In the genomic region with DNA sequence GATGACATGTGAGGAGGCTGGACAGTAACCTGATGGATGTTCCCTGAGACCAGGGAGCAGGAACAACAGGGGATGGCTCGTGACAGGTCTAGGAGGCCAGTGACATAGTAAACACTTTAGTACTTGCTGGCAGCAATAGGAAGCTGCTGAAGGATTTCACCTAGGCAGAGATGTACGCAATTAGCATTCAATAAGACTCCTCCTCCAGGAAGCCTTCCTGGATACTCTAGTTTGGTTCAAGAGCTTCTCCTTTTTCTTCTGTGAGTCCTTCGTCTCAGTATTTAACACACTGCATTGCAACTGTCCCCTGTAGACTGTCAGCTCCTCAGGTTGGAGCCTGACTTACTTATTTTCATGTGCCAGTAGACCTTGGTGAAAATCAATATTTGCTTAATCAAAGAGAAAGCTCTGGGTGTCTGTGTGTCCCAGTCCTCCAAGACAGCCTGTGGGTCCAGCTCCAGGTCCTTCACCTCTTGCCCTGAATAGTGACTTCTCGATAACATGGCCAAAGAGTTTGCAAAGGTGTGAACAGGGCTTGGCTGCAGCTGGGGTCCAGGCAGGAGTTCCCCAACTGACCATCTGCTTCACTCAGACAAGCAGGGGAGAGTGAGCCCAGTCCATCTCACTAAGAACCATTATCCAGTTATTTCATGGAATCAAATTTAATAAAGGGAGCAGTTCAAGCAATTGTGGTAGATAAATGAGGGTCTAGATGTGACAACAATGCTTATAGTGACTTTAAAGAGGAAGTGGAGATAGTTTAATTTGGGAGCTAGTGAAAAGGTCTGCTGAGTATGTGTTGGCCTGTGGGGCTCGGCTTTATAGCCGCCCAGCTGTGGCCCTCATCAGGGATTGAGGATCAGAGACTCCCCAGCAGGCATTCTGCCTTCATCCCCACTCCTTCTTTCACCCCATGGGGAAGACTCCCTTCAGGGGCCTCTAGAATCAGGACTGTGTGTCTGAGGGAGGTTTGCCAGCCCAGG, we compare ENCODE assay signal across 19 cellular contexts. TPM values are rescaled to one million over a fixed set of nuclear protein-coding genes. Genes with fewer than 3 reads are reported as not detected.
DNase-seq lines count a peak whose midpoint lies in the region; ATAC-seq and TF ChIP-seq lines count a peak whose summit lies in the region.
"Had no signal": no experiment of that assay in that cellular context is flagged by ENCODE, and none has a peak within 500 bp of the region (broad histone marks: within the 10 kb centered on the region; RNA-seq: fewer than 3 reads in every experiment).

No MANE protein-coding gene starts in this region.

- H3K27me3 Mint-ChIP-seq in activated CD4-positive, alpha-beta T cell treated with anti-CD3 and anti-CD28 coated beads, Interleukin-2, amount 10 ng/mL, durations not matched to agents 7 days and 5 days, result no peaks in the 10 kb centered on the region
- H3K27me3 Mint-ChIP-seq in activated T-helper 17 cell treated with anti-CD3 and anti-CD28 coated beads, Interleukin-2, amount 50 U/mL, for 72 hours, result no peaks in the 10 kb centered on the region

- no peaks in the 10 kb centered on the region for H4K20me1 ChIP-seq in IMR-90 (ENCODE audit: insufficient read depth, low read length)

- peaks cover 56% of the 10 kb centered on the region for H3K4me1 Mint-ChIP-seq in activated CD4-positive, alpha-beta T cell treated with anti-CD3 and anti-CD28 coated beads, Interleukin-2, amount 10 ng/mL, durations not matched to agents 7 days and 5 days
- peaks cover 59% of the 10 kb centered on the region for H3K4me1 Mint-ChIP-seq in activated T-helper 17 cell treated with anti-CD3 and anti-CD28 coated beads, Interleukin-2, amount 50 U/mL, for 72 hours

- H2BK5ac ChIP-seq in IMR-90 (ENCODE audit: low read depth, low read length, poor library complexity, severe bottlenecking), result peak overlapping the region; percentile 91

- BruUV-seq in IMR-90 (replicated peaks; lab: Mats Ljungman, UMichigan), result no TSS peak

- no peak overlapping the region for H3K9ac ChIP-seq in IMR-90 (ENCODE audit: low read depth, low read length)
- no peak overlapping the region for H3K9ac ChIP-seq in skeletal muscle tissue (ENCODE audit: low read depth in 1 of 3, low read length in 3 of 3)

- no peak overlapping the region for H2AK9ac ChIP-seq in IMR-90 (replicated peaks; ENCODE audit: low read depth, low read length, poor library complexity)

- no peak overlapping the region for H3K23ac ChIP-seq in IMR-90 (ENCODE audit: low read depth, low read length)

- POLR2A ChIA-PET in activated CD4-positive, alpha-beta T cell treated with anti-CD3 and anti-CD28 coated beads, Interleukin-2, amount 10 ng/mL, durations not matched to agents 7 days and 5 days (lab: Charles Lee), result no interaction called here
- POLR2A ChIA-PET in IMR-90 (lab: Charles Lee; ENCODE audit: unreplicated experiment), result no interaction called here

- H3K27ac ChIP-seq in IMR-90 (ENCODE audit: insufficient read depth, low read length) (no peak overlapping the region), skeletal muscle tissue (ENCODE audit: low read depth, low read length) (peak overlapping the region; percentile 76), dorsolateral prefrontal cortex (peak overlapping the region in 2 of 59 donors; percentile 82 to 86)
- H3K27ac ChIP-seq: RWPE1 had no signal

- no peaks in the 10 kb centered on the region for H3K79me1 ChIP-seq in IMR-90 (ENCODE audit: low read depth in 1 of 2, low read length in 2 of 2)

- H3K36me3 ChIP-seq in IMR-90 (ENCODE audit: control insufficient read depth, insufficient read depth, low read length) (no peaks in the 10 kb centered on the region), skeletal muscle tissue (ENCODE audit: control insufficient read depth in 3 of 3, insufficient read depth in 3 of 3, low read length in 3 of 3) (no peaks in the 10 kb centered on the region)
- H3K36me3 ChIP-seq: thoracic aorta had no signal

- H3K9me3 ChIP-seq in IMR-90 (ENCODE audit: control insufficient read depth, insufficient read depth, low read length), result no peaks in the 10 kb centered on the region
- no peaks in the 10 kb centered on the region for H3K9me3 ChIP-seq in skeletal muscle tissue (ENCODE audit: control insufficient read depth in 3 of 3, low read length in 3 of 3)
- H3K9me3 ChIP-seq: thoracic aorta had no signal

- H3K9me3 Mint-ChIP-seq in activated CD4-positive, alpha-beta T cell treated with anti-CD3 and anti-CD28 coated beads, Interleukin-2, amount 10 ng/mL, durations not matched to agents 7 days and 5 days, result no peaks in the 10 kb centered on the region
- no peaks in the 10 kb centered on the region for H3K9me3 Mint-ChIP-seq in activated T-helper 17 cell treated with anti-CD3 and anti-CD28 coated beads, Interleukin-2, amount 50 U/mL, for 72 hours
- H3K9me3 Mint-ChIP-seq: activated naive CD4-positive, alpha-beta T cell treated with anti-CD3 and anti-CD28 coated beads, Interleukin-2, amount 50 U/mL, for 72 hours had no signal

- no peak overlapping the region for H3K56ac ChIP-seq in IMR-90 (ENCODE audit: extremely low read depth, insufficient read depth, low read length)

- peak overlapping the region; percentile 99; the same call in 1 of the 2 replicates for H3K4ac ChIP-seq in IMR-90 (ENCODE audit: low read depth, low read length)

- no peak for DNase-seq in activated CD4-positive, alpha-beta T cell treated with anti-CD3 and anti-CD28 coated beads, Interleukin-2, amount 10 ng/mL, durations not matched to agents 7 days and 5 days
- no peak for DNase-seq in activated CD4-positive, alpha-beta T cell treated with anti-CD3 and anti-CD28 coated beads, Interleukin-2, amount 50 U/mL, for 1 hour
- no peak for DNase-seq in IMR-90
- DNase-seq in activated effector memory CD4-positive, alpha-beta T cell treated with Interleukin-2 at 50 U/mL for 16 hours, result no peak
- no peak for DNase-seq in NCI-H510A treated with DMSO at 0.1 percent for 48 hours (lab: John Stamatoyannopoulos, UW)
- DNase-seq in dorsolateral prefrontal cortex, result no peak
- DNase-seq: MM.1S, NCI-H2029 treated with DMSO at 0.1 percent for 48 hours, T-helper 9 cell had no signal

- no peak for TF ChIP-seq CTCF in IMR-90 (conservative IDR thresholded peaks at IDR 0.05; ENCODE audit: low read depth, low read length)
- no peak for TF ChIP-seq CTCF in dorsolateral prefrontal cortex (IDR thresholded peaks at IDR 0.05 in 54 of 56, conservative IDR thresholded peaks at IDR 0.05 in 2 of 56; ENCODE audit: low read depth in 1 of 56, partially characterized antibody in 56 of 56)

- intact Hi-C loops in IMR-90 (cut with micrococcal nuclease) (no loop called here), dorsolateral prefrontal cortex (cut with DNase I) (loop anchor here in 1 of 2 donors (5.0 to 10.0 kb wide), 2 partner anchors 191 to 356 kb away; partner anchors contain the start of gene ERCC6)

- peak overlapping the region in 1 of 2 experiments; percentile 89; a peak in 1 of 4 replicates for H4K8ac ChIP-seq in IMR-90 (ENCODE audit: low read depth in 2 of 2, low read length in 2 of 2)

- H2BK20ac ChIP-seq in IMR-90 (ENCODE audit: low read depth, low read length), result peak overlapping the region; percentile 97

- H3K14ac ChIP-seq in IMR-90 (replicated peaks; ENCODE audit: low read depth, low read length), result no peak overlapping the region; the same call in 1 of the 2 replicates

- ATAC-seq in IMR-90 (ENCODE audit: low read depth), result no peak
- no peak for ATAC-seq in activated T-helper 17 cell treated with anti-CD3 and anti-CD28 coated beads, Interleukin-2, amount 50 U/mL, for 72 hours (replicated peaks)

- WGBS in IMR-90 (ENCODE audit: extremely low coverage in 2 of 2, insufficient read length in 1 of 2), 2 experiments, result 94% methylated on average over 3 of the region's 6 CpGs; no CpG with 5 or more reads in 1 of the 2 experiments

- peak overlapping the region; percentile 97 for H2BK120ac ChIP-seq in IMR-90 (ENCODE audit: low read depth, low read length)

- H3K4me1 ChIP-seq in IMR-90 (ENCODE audit: control insufficient read depth, insufficient read depth, low read length), result peaks cover 14% of the 10 kb centered on the region
- H3K4me1 ChIP-seq in skeletal muscle tissue (ENCODE audit: control insufficient read depth in 3 of 3, insufficient read depth in 3 of 3, low read length in 3 of 3), result peaks cover 19 to 27% (median 25%) of the 10 kb centered on the region in 3 donors

- peaks cover 25% of the 10 kb centered on the region for H3K9me1 ChIP-seq in IMR-90 (ENCODE audit: insufficient read depth, low read length)

- CTCF ChIA-PET in activated CD4-positive, alpha-beta T cell treated with anti-CD3 and anti-CD28 coated beads, Interleukin-2, amount 10 ng/mL, durations not matched to agents 7 days and 5 days (lab: Charles Lee), result interaction anchor here (0.6 to 1.2 kb wide), 2 partner anchors 11 to 240 kb away, joined by 3 read pairs; no protein-coding TSS in a partner anchor
- CTCF ChIA-PET in IMR-90 (lab: Yijun Ruan, JAX), result interaction anchor here (1.1 kb wide), 1 partner anchor 169 kb away, joined by 4 read pairs; no protein-coding TSS in a partner anchor

- H4K5ac ChIP-seq in IMR-90 (ENCODE audit: low read depth, low read length), result no peak overlapping the region

- TF ChIP-seq RAD21 in IMR-90 (IDR thresholded peaks at IDR 0.05; ENCODE audit: low read length), result no peak

- peak overlapping the region; percentile 95 for H4K91ac ChIP-seq in IMR-90 (ENCODE audit: insufficient read depth, low read depth, low read length)

- H3K4me3 ChIP-seq in IMR-90 (ENCODE audit: insufficient read depth, low read depth, low read length) (no peak overlapping the region), skeletal muscle tissue (ENCODE audit: low read length in 3 of 3) (no peak overlapping the region), dorsolateral prefrontal cortex (no peak overlapping the region)
- H3K4me3 ChIP-seq: thoracic aorta had no signal

- H3K27me3 ChIP-seq in IMR-90 (ENCODE audit: control insufficient read depth, insufficient read depth, low read length), result no peaks in the 10 kb centered on the region
- no peaks in the 10 kb centered on the region for H3K27me3 ChIP-seq in skeletal muscle tissue (ENCODE audit: control insufficient read depth in 3 of 3, insufficient read depth in 3 of 3, low read length in 3 of 3)
- no peaks in the 10 kb centered on the region for H3K27me3 ChIP-seq in dorsolateral prefrontal cortex

- H2BK15ac ChIP-seq in IMR-90 (ENCODE audit: low read depth, low read length), result peak overlapping the region; percentile 87; the same call in 2 of the 3 replicates

- H3K4me3 Mint-ChIP-seq in activated CD4-positive, alpha-beta T cell treated with anti-CD3 and anti-CD28 coated beads, Interleukin-2, amount 10 ng/mL, durations not matched to agents 7 days and 5 days, result no peak overlapping the region
- peak overlapping the region; percentile 82 for H3K4me3 Mint-ChIP-seq in activated T-helper 17 cell treated with anti-CD3 and anti-CD28 coated beads, Interleukin-2, amount 50 U/mL, for 72 hours

- no peak overlapping the region for H2AFZ ChIP-seq in IMR-90 (replicated peaks; ENCODE audit: low read length, poor library complexity)

- in situ Hi-C loops in IMR-90 (cut with MboI; ENCODE audit: low sequenced_read_pairs), result no loop called here

- TF ChIP-seq POLR2A in IMR-90 (IDR thresholded peaks at IDR 0.05; ENCODE audit: low read depth, low read length), result no peak; the same call in 1 of the 2 replicates

- no peak overlapping the region for H3K4me2 ChIP-seq in IMR-90 (ENCODE audit: low read depth, low read length)

- H2AK5ac ChIP-seq in IMR-90 (ENCODE audit: low read depth, low read length), result peak overlapping the region; percentile 80

- H3K18ac ChIP-seq in IMR-90 (ENCODE audit: low read depth, low read length), result no peak overlapping the region; the same call in 1 of the 2 replicates

- dilution Hi-C loops in IMR-90 (cut with HindIII; ENCODE audit: low sequenced_read_pairs, unreplicated experiment), result no loop called here

- H3K27ac Mint-ChIP-seq in activated CD4-positive, alpha-beta T cell treated with anti-CD3 and anti-CD28 coated beads, Interleukin-2, amount 10 ng/mL, durations not matched to agents 7 days and 5 days, result peak overlapping the region; percentile 75
- peak overlapping the region; percentile 99 for H3K27ac Mint-ChIP-seq in activated T-helper 17 cell treated with anti-CD3 and anti-CD28 coated beads, Interleukin-2, amount 50 U/mL, for 72 hours

- peaks cover 2% of the 10 kb centered on the region for H3K36me3 Mint-ChIP-seq in activated CD4-positive, alpha-beta T cell treated with anti-CD3 and anti-CD28 coated beads, Interleukin-2, amount 10 ng/mL, durations not matched to agents 7 days and 5 days (ENCODE audit: low read depth)
- H3K36me3 Mint-ChIP-seq in activated T-helper 17 cell treated with anti-CD3 and anti-CD28 coated beads, Interleukin-2, amount 50 U/mL, for 72 hours (ENCODE audit: low read depth), result peaks cover 99% of the 10 kb centered on the region
- H3K36me3 Mint-ChIP-seq: activated naive CD4-positive, alpha-beta T cell treated with anti-CD3 and anti-CD28 coated beads, Interleukin-2, amount 50 U/mL, for 72 hours had no signal

RNA-seq across cellular contexts. Expression of gene TMEM273, which starts 9.4 kb away (rescaled TPM):
- 10 to 100 TPM; 12.5 to 14.0 TPM for total RNA-seq in activated CD4-positive, alpha-beta T cell treated with anti-CD3 and anti-CD28 coated beads, Interleukin-2, amount 10 ng/mL, durations not matched to agents 7 days and 5 days
- total RNA-seq in IMR-90 (2012; rRNA removed) (not detected in 2 replicates), skeletal muscle tissue (6.8 TPM), dorsolateral prefrontal cortex (10 to 100 TPM in 76 of 120 experiments, 1 to 10 TPM in 44; 3.6 to 40.9 (median 12.0) TPM)
- not detected in 2 replicates for polyA plus RNA-seq in IMR-90 (2012; rRNA removed)
- polyA plus RNA-seq in IMR-90 (2012; cell fraction: cytosol; rRNA removed), result not detected in 2 replicates
- 0.21 TPM in 1 of 2 replicates, not detected in the other for polyA plus RNA-seq in IMR-90 (2012; cell fraction: nucleus; rRNA removed; ENCODE audit: low replicate concordance)
- total RNA-seq in activated T-helper 17 cell treated with anti-CD3 and anti-CD28 coated beads, Interleukin-2, amount 50 U/mL, for 72 hours, result 100 to 1,000 TPM in 1 of 2 donors, 10 to 100 TPM in 1; 92.2 to 262 TPM
- polyA plus RNA-seq: AG04450 had no signal

RNA-seq across cellular contexts. Expression of gene FAM170B, which starts 45.0 kb away (rescaled TPM):
- not detected for total RNA-seq in activated CD4-positive, alpha-beta T cell treated with anti-CD3 and anti-CD28 coated beads, Interleukin-2, amount 10 ng/mL, durations not matched to agents 7 days and 5 days
- total RNA-seq in IMR-90 (2012; rRNA removed) (not detected in 2 replicates), skeletal muscle tissue (not detected), dorsolateral prefrontal cortex (under 1 TPM in 8 of 120 experiments, not detected in 112; 0.32 to 0.46 (median 0.36) TPM)
- polyA plus RNA-seq in IMR-90 (2012; rRNA removed), result not detected in 2 replicates
- polyA plus RNA-seq in IMR-90 (2012; cell fraction: cytosol; rRNA removed), result not detected in 2 replicates
- not detected in 2 replicates for polyA plus RNA-seq in IMR-90 (2012; cell fraction: nucleus; rRNA removed; ENCODE audit: low replicate concordance)
- total RNA-seq in activated T-helper 17 cell treated with anti-CD3 and anti-CD28 coated beads, Interleukin-2, amount 50 U/mL, for 72 hours, result not detected
- total RNA-seq: activated CD8-positive, alpha-beta memory T cell treated with anti-CD3 and anti-CD28 coated beads for 36 hours; activated naive CD4-positive, alpha-beta T cell treated with anti-CD3 and anti-CD28 coated beads, Interleukin-2, amount 50 U/mL, for 72 hours; left lobe of liver; myocyte; pulmonary artery endothelial cell; thoracic aorta had no signal
- polyA plus RNA-seq: AG04450 had no signal
